Comparison of ENCODE assay signal across 9 cellular contexts in genomic region chrX:110156167-110156754, GRCh38.
A peak's percentile ranks its signal among the peaks of the same experiment; 100 is the strongest.
DNase-seq lines count a peak whose midpoint lies in the region; ATAC-seq and TF ChIP-seq lines count a peak whose summit lies in the region.
"Had no signal": no experiment of that assay in that cellular context is flagged by ENCODE, and none has a peak within 500 bp of the region (broad histone marks: within the 10 kb centered on the region; RNA-seq: fewer than 3 reads in every experiment).

No MANE protein-coding gene starts in this region.

- H3K79me2 ChIP-seq in DND-41 (ENCODE audit: insufficient read depth, low read length): no peaks in the 10 kb centered on the region
- peaks cover 12% of the 10 kb centered on the region for H3K79me2 ChIP-seq in MM.1S (ENCODE audit: low read length)

- H3K27ac Mint-ChIP-seq in osteocyte (ENCODE audit: unreplicated experiment): no peak overlapping the region
- H3K27ac Mint-ChIP-seq: T-helper 1 cell treated with Interleukin-12 subunit alpha and Interleukin-12 subunit beta and Interleukin-4 antibody, amounts not matched to agents 30 μg/mL and 1 μg/mL, for 36 hours had no signal

- H3K9me3 ChIP-seq in DND-41 (ENCODE audit: insufficient read depth, low read length, severe bottlenecking) (no peaks in the 10 kb centered on the region), MM.1S (replicated peaks; ENCODE audit: insufficient read depth, low read length) (no peaks in the 10 kb centered on the region)

- no peaks in the 10 kb centered on the region for H3K27me3 ChIP-seq in DND-41 (ENCODE audit: insufficient read depth, low read length, poor library complexity)
- H3K27me3 ChIP-seq in MM.1S (replicated peaks; ENCODE audit: insufficient read depth, low read length): no peaks in the 10 kb centered on the region

- no peaks in the 10 kb centered on the region for H3K4me1 Mint-ChIP-seq in osteocyte (ENCODE audit: unreplicated experiment)

- H3K9ac ChIP-seq in DND-41 (ENCODE audit: low read depth, low read length) (no peak overlapping the region), MM.1S (ENCODE audit: low read length) (no peak overlapping the region)

- H3K9me3 Mint-ChIP-seq in osteocyte (ENCODE audit: unreplicated experiment): no peaks in the 10 kb centered on the region
- H3K9me3 Mint-ChIP-seq: T-helper 1 cell treated with Interleukin-12 subunit alpha and Interleukin-12 subunit beta and Interleukin-4 antibody, amounts not matched to agents 30 μg/mL and 1 μg/mL, for 36 hours had no signal

- DNase-seq in DND-41 (no peak), MM.1S (peak; percentile 21), choroid plexus epithelial cell (ENCODE audit: low read depth) (peak; percentile 26), osteocyte (ENCODE audit: extremely low spot score, unreplicated experiment) (no peak)
- DNase-seq: stimulated activated CD4-positive, alpha-beta T cell treated with anti-CD3 and anti-CD28 coated beads, Interleukin-1b, Interleukin-23, amount 100 ng/mL, for 48 hours had no signal

- TF ChIP-seq CTCF in DND-41 (IDR thresholded peaks at IDR 0.05; ENCODE audit: borderline replicate concordance, extremely low read depth, low read length, poor library complexity, severe bottlenecking): peak; percentile 51
- peak; percentile 30; the same call in 1 of the 2 replicates for TF ChIP-seq CTCF in MM.1S (IDR thresholded peaks at IDR 0.05; ENCODE audit: low read length)
- peak; percentile 32 for TF ChIP-seq CTCF in choroid plexus epithelial cell (conservative IDR thresholded peaks at IDR 0.05; ENCODE audit: low read depth, low read length)
- TF ChIP-seq CTCF in osteocyte (IDR thresholded peaks at IDR 0.05): peak; percentile 73

- no peaks in the 10 kb centered on the region for H3K9me2 ChIP-seq in MM.1S (replicated peaks; ENCODE audit: insufficient read depth, low read length)

- H3F3A ChIP-seq in MM.1S (ENCODE audit: insufficient read depth, low read length): peaks cover 12% of the 10 kb centered on the region

- H3K4me3 Mint-ChIP-seq in osteocyte (ENCODE audit: unreplicated experiment): no peak overlapping the region
- H3K4me3 Mint-ChIP-seq: T-helper 1 cell treated with Interleukin-12 subunit alpha and Interleukin-12 subunit beta and Interleukin-4 antibody, amounts not matched to agents 30 μg/mL and 1 μg/mL, for 36 hours had no signal

- H3K27ac ChIP-seq in DND-41 (ENCODE audit: low read length): no peak overlapping the region
- no peak overlapping the region for H3K27ac ChIP-seq in MM.1S (ENCODE audit: low read length)

- H3K4me2 ChIP-seq in DND-41 (ENCODE audit: insufficient read depth, low read length) (no peak overlapping the region), MM.1S (ENCODE audit: low read depth, low read length) (no peak overlapping the region)

- H3K36me3 ChIP-seq in DND-41 (ENCODE audit: insufficient read depth, low read length): no peaks in the 10 kb centered on the region
- H3K36me3 ChIP-seq in MM.1S (replicated peaks; ENCODE audit: insufficient read depth, low read length): no peaks in the 10 kb centered on the region

- no peaks in the 10 kb centered on the region for H4K20me1 ChIP-seq in DND-41 (ENCODE audit: insufficient read depth, low read length)
- H4K20me1 ChIP-seq in MM.1S (ENCODE audit: insufficient read depth, low read length): no peaks in the 10 kb centered on the region

- H3K4me1 ChIP-seq in DND-41 (ENCODE audit: insufficient read depth, low read length) (no peaks in the 10 kb centered on the region), MM.1S (ENCODE audit: low read length) (peaks cover 29% of the 10 kb centered on the region)

- H2AFZ ChIP-seq in DND-41 (ENCODE audit: low read depth, low read length) (no peak overlapping the region), MM.1S (ENCODE audit: low read length) (no peak overlapping the region)

- no peak for ATAC-seq in DND-41 (ENCODE audit: insufficient read depth, low read depth)
- ATAC-seq in GM19463 (IDR thresholded peaks at IDR 0.05; ENCODE audit: unreplicated experiment): no peak
- ATAC-seq in GM18907 (IDR thresholded peaks at IDR 0.05; ENCODE audit: unreplicated experiment): no peak
- no peak for ATAC-seq in HG02885 (IDR thresholded peaks at IDR 0.05; ENCODE audit: poor library complexity, unreplicated experiment)

- no peak overlapping the region for H3K4me3 ChIP-seq in DND-41 (ENCODE audit: low read depth in 1 of 2, low read length in 2 of 2)
- H3K4me3 ChIP-seq in MM.1S (ENCODE audit: low read length): no peak overlapping the region
- no peak overlapping the region for H3K4me3 ChIP-seq in choroid plexus epithelial cell (ENCODE audit: low read depth, low read length)

- H3K36me3 Mint-ChIP-seq in osteocyte (ENCODE audit: unreplicated experiment): no peaks in the 10 kb centered on the region

- no peaks in the 10 kb centered on the region for H3K27me3 Mint-ChIP-seq in osteocyte (ENCODE audit: unreplicated experiment)

Comparison
In these comparisons a context has a peak if more than half of its experiments do, and no peak if none do; other contexts are left out.
1. DNase-seq: peak in MM.1S (single experiment) and choroid plexus epithelial cell (single experiment); none in DND-41 (single experiment) and osteocyte (single experiment).
2. Peak in every context shown above with its lines, with median percentiles within 50 percentile points of each other: CTCF ChIP-seq.